In genomic region chr10:101293007-101293723, GRCh38 we compare ENCODE assay signal across 10 cellular contexts.
A peak's percentile ranks its signal among the peaks of the same experiment; 100 is the strongest.
DNase-seq lines count a peak whose midpoint lies in the region; ATAC-seq and TF ChIP-seq lines count a peak whose summit lies in the region.
"Had no signal": no experiment of that assay in that cellular context is flagged by ENCODE, and none has a peak within 500 bp of the region (broad histone marks: within the 10 kb centered on the region; RNA-seq: fewer than 3 reads in every experiment).

No MANE protein-coding gene starts in this region.

- in situ Hi-C loops in G401 (cut with HindIII; ENCODE audit: low sequenced_read_pairs), result loop anchor here (25.0 kb wide), 1 partner anchor 294 kb away; the partner anchor contains the start of genes DPCD and POLL

- H3K4me1 Mint-ChIP-seq in neural crest cell, result peaks cover 51% of the 10 kb centered on the region
- H3K4me1 Mint-ChIP-seq in activated T-helper 1 cell treated with anti-CD3 and anti-CD28 coated beads, Interleukin-12 subunit alpha, Interleukin-12 subunit beta, Interleukin-2, Interleukin-4 antibody, amounts not matched to agents 30 ng/mL and 10 ng/mL and 1 ng/mL, durations not matched to agents 14 hours and 24 hours and 36 hours (ENCODE audit: low read depth), result no peaks in the 10 kb centered on the region

- intact Hi-C loops in upper lobe of right lung (cut with DNase I), result no loop called here
- intact Hi-C loops in activated T-helper 1 cell treated with anti-CD3 and anti-CD28 coated beads, Interleukin-12 subunit alpha, Interleukin-12 subunit beta, Interleukin-2, Interleukin-4 antibody, amounts not matched to agents 30 ng/mL and 10 ng/mL and 1 ng/mL, durations not matched to agents 14 hours and 24 hours and 36 hours (cut with micrococcal nuclease), result loop anchor here (5.0 to 10.0 kb wide), 3 partner anchors 56 to 548 kb away; partner anchors contain the start of genes PAX2 and TLX1

- peaks cover 81% of the 10 kb centered on the region for H3K27me3 Mint-ChIP-seq in neural crest cell (ENCODE audit: low read depth)
- peaks cover 70% of the 10 kb centered on the region for H3K27me3 Mint-ChIP-seq in activated T-helper 1 cell treated with anti-CD3 and anti-CD28 coated beads, Interleukin-12 subunit alpha, Interleukin-12 subunit beta, Interleukin-2, Interleukin-4 antibody, amounts not matched to agents 30 ng/mL and 10 ng/mL and 1 ng/mL, durations not matched to agents 14 hours and 24 hours and 36 hours (ENCODE audit: insufficient read depth)

- no peaks in the 10 kb centered on the region for H3K9me3 Mint-ChIP-seq in neural crest cell
- H3K9me3 Mint-ChIP-seq in activated T-helper 1 cell treated with anti-CD3 and anti-CD28 coated beads, Interleukin-12 subunit alpha, Interleukin-12 subunit beta, Interleukin-2, Interleukin-4 antibody, amounts not matched to agents 30 ng/mL and 10 ng/mL and 1 ng/mL, durations not matched to agents 14 hours and 24 hours and 36 hours, result no peaks in the 10 kb centered on the region
- H3K9me3 Mint-ChIP-seq: dendritic cell treated with granulocyte-macrophage colony-stimulating factor and Interleukin-4, amounts not matched to agents 40 ng/mL and 50 ng/mL, for 4 days had no signal

- no peaks in the 10 kb centered on the region for H3K36me3 ChIP-seq in upper lobe of right lung

- no peak overlapping the region for H3K27ac ChIP-seq in upper lobe of right lung

- peak; percentile 67 for DNase-seq in G401 (ENCODE audit: low spot score)
- peak; percentile 59 for DNase-seq in NCI-H82 treated with DMSO at 0.1 percent for 48 hours (lab: John Stamatoyannopoulos, UW; ENCODE audit: unreplicated experiment)
- DNase-seq in neural crest cell (ENCODE audit: low read depth, low spot score), result no peak
- DNase-seq in putamen (ENCODE audit: low spot score), result no peak
- DNase-seq in upper lobe of right lung, result no peak
- no peak for DNase-seq in activated T-helper 1 cell treated with anti-CD3 and anti-CD28 coated beads, Interleukin-12 subunit alpha, Interleukin-12 subunit beta, Interleukin-2, Interleukin-4 antibody, amounts not matched to agents 30 ng/mL and 10 ng/mL and 1 ng/mL, durations not matched to agents 14 hours and 24 hours and 36 hours (ENCODE audit: low spot score)
- no peak for DNase-seq in epidermal melanocyte (ENCODE audit: insufficient read length, low spot score)
- DNase-seq: kidney had no signal

- peaks cover 77% of the 10 kb centered on the region for H3K27me3 ChIP-seq in upper lobe of right lung

- TF ChIP-seq CTCF in neural crest cell (conservative IDR thresholded peaks at IDR 0.05) (no peak), upper lobe of right lung (IDR thresholded peaks at IDR 0.05) (no peak)

- peaks cover 14% of the 10 kb centered on the region for H3K4me1 ChIP-seq in upper lobe of right lung

- peak overlapping the region; percentile 87 for H3K4me3 Mint-ChIP-seq in neural crest cell
- no peak overlapping the region for H3K4me3 Mint-ChIP-seq in activated T-helper 1 cell treated with anti-CD3 and anti-CD28 coated beads, Interleukin-12 subunit alpha, Interleukin-12 subunit beta, Interleukin-2, Interleukin-4 antibody, amounts not matched to agents 30 ng/mL and 10 ng/mL and 1 ng/mL, durations not matched to agents 14 hours and 24 hours and 36 hours
- H3K4me3 Mint-ChIP-seq: dendritic cell treated with granulocyte-macrophage colony-stimulating factor and Interleukin-4, amounts not matched to agents 40 ng/mL and 50 ng/mL, for 4 days had no signal

- no peaks in the 10 kb centered on the region for H3K9me3 ChIP-seq in upper lobe of right lung

- H3K4me3 ChIP-seq in upper lobe of right lung, result no peak overlapping the region

- no peaks in the 10 kb centered on the region for H3K36me3 Mint-ChIP-seq in neural crest cell (ENCODE audit: low read depth)
- peaks cover 2% of the 10 kb centered on the region for H3K36me3 Mint-ChIP-seq in activated T-helper 1 cell treated with anti-CD3 and anti-CD28 coated beads, Interleukin-12 subunit alpha, Interleukin-12 subunit beta, Interleukin-2, Interleukin-4 antibody, amounts not matched to agents 30 ng/mL and 10 ng/mL and 1 ng/mL, durations not matched to agents 14 hours and 24 hours and 36 hours (ENCODE audit: low read depth)

- peak; percentile 10 for ATAC-seq in esophagus mucosa
- ATAC-seq in upper lobe of right lung, result no peak

- no peak overlapping the region for H3K27ac Mint-ChIP-seq in neural crest cell (ENCODE audit: unreplicated experiment)
- no peak overlapping the region for H3K27ac Mint-ChIP-seq in activated T-helper 1 cell treated with anti-CD3 and anti-CD28 coated beads, Interleukin-12 subunit alpha, Interleukin-12 subunit beta, Interleukin-2, Interleukin-4 antibody, amounts not matched to agents 30 ng/mL and 10 ng/mL and 1 ng/mL, durations not matched to agents 14 hours and 24 hours and 36 hours
- H3K27ac Mint-ChIP-seq: dendritic cell treated with granulocyte-macrophage colony-stimulating factor and Interleukin-4, amounts not matched to agents 40 ng/mL and 50 ng/mL, for 4 days had no signal

Comparison
In these comparisons a context has a peak if more than half of its experiments do, and no peak if none do; other contexts are left out.
1. DNase-seq: peak in G401 (single experiment) and NCI-H82 treated with DMSO at 0.1 percent for 48 hours (single experiment); none in neural crest cell (single experiment), putamen (single experiment), upper lobe of right lung (single experiment), activated T-helper 1 cell treated with anti-CD3 and anti-CD28 coated beads, Interleukin-12 subunit alpha, Interleukin-12 subunit beta, Interleukin-2, Interleukin-4 antibody, amounts not matched to agents 30 ng/mL and 10 ng/mL and 1 ng/mL, durations not matched to agents 14 hours and 24 hours and 36 hours (single experiment) and epidermal melanocyte (single experiment).